In the genomic region with DNA sequence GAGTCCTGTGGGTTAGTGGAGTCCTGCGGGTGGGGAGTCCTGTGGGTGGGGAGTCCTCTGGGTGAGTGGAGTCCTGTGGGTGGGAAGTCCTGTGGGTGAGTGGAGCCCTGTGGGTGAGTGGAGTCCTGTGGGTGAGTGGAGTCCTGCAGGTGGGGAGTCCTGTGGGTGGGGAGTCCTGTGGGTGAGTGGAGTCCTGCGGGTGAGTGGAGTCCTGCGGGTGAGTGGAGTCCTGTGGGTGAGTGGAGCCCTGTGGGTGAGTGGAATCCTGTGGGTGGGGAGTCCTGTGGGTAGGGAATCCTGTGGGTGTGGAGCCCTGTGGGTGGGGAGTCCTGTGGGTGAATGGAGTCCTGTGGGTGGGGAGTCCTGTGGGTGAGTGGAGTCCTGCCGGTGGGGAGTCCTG, we compare ENCODE assay signal across 10 cellular contexts. TPM values are rescaled to one million over a fixed set of nuclear protein-coding genes. Genes with fewer than 3 reads are reported as not detected.
"Had no signal": no experiment of that assay in that cellular context is flagged by ENCODE, and none has a peak within 500 bp of the region (broad histone marks: within the 10 kb centered on the region; RNA-seq: fewer than 3 reads in every experiment).

No MANE protein-coding gene starts in this region.

RNA-seq across cellular contexts. Expression of a gene that starts 19.0 kb away (rescaled TPM):
- total RNA-seq: naive thymus-derived CD8-positive, alpha-beta T cell; natural killer cell treated with Interleukin-12 subunit alpha and Interleukin-12 subunit beta and Interleukin-15 and Interleukin-18, amount 100 ng/mL, for 72 hours; neural crest cell; omental fat pad; osteocyte; posterior vena cava; pulmonary artery endothelial cell; right atrium auricular region; smooth muscle cell; upper lobe of right lung had no signal
- polyA plus RNA-seq: naive thymus-derived CD8-positive, alpha-beta T cell; smooth muscle cell had no signal

RNA-seq across cellular contexts. Expression of a gene that starts 42.3 kb away (rescaled TPM):
- total RNA-seq: neural crest cell had no signal
